ENCODE assay signal across 18 cellular contexts in the genomic region with DNA sequence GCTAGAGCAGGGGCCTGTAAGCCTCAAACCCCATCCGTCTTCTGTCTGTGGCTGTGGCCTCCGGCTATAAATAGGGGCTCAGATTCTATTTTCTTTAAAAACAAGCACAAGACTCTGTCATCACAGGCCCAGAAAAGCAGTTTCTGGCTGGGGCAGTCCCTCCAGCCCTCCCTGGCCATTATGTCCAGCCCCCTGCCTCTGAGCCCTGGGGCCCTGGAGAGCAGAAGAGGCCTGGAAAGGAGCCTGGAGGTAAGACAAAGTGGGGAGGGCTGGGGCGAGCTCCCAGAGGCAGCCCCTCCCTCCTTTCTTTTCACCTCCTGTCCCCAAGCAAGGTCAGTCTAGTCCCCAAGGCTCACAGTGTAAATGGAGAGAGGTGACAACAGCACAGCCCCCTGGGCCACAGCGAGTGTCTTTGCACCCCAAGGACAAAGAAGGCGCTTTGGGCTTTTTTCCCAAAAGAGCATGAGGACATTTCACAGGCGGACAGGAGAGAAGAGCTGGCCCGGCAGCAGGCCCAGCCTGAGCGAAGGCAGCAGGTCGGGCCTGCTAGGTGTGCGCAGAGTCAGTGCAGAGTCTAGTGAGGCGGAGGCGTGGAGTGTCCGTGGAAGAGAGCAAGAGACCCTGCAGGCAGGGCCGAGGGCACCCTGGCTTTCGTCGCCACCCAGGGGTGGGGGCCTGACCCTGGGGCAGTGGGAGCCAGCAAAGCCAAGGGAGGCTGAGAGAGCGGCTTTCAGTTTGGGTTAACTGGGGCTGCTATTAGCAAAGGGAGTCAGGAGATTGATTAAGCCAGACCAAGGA.
DNase-seq lines count a peak whose midpoint lies in the region; ATAC-seq and TF ChIP-seq lines count a peak whose summit lies in the region.
"Had no signal": no experiment of that assay in that cellular context is flagged by ENCODE, and none has a peak within 500 bp of the region (broad histone marks: within the 10 kb centered on the region; RNA-seq: fewer than 3 reads in every experiment).

No MANE protein-coding gene starts in this region.

- intact Hi-C loops in lower lobe of right lung (cut with DNase I) = no loop called here

- H3K27ac ChIP-seq in brain microvascular endothelial cell = no peak overlapping the region
- peak overlapping the region; percentile 46 for H3K27ac ChIP-seq in lower lobe of right lung
- H3K27ac ChIP-seq: colonic mucosa, epithelial cell of prostate, spleen, thyroid gland had no signal

- in situ Hi-C loops in brain microvascular endothelial cell (cut with HindIII; ENCODE audit: low pct_ligation_motif_present, low sequenced_read_pairs) = no loop called here

- H3K9ac ChIP-seq in skeletal muscle satellite cell (ENCODE audit: low read depth, low read length) = peak overlapping the region; percentile 35

- H3K9me3 ChIP-seq in lower lobe of right lung (no peaks in the 10 kb centered on the region), skeletal muscle satellite cell (replicated peaks; ENCODE audit: low read length) (no peaks in the 10 kb centered on the region)
- H3K9me3 ChIP-seq: colonic mucosa, spleen, thyroid gland had no signal

- ATAC-seq in lower lobe of right lung (no peak), HG03520 (IDR thresholded peaks at IDR 0.05; ENCODE audit: unreplicated experiment) (no peak), HG02623 (IDR thresholded peaks at IDR 0.05; ENCODE audit: unreplicated experiment) (no peak)

- H3K4me1 ChIP-seq in lower lobe of right lung (no peaks in the 10 kb centered on the region), skeletal muscle satellite cell (ENCODE audit: control insufficient read depth, insufficient read depth, low read length) (peaks cover 47% of the 10 kb centered on the region)
- H3K4me1 ChIP-seq: colonic mucosa, thyroid gland had no signal

- no peak overlapping the region for H3K4me3 ChIP-seq in brain microvascular endothelial cell (ENCODE audit: low read depth, low read length)
- H3K4me3 ChIP-seq in lower lobe of right lung = no peak overlapping the region
- no peak overlapping the region for H3K4me3 ChIP-seq in skeletal muscle satellite cell (ENCODE audit: low read length)
- H3K4me3 ChIP-seq: colonic mucosa, spleen, thyroid gland had no signal

- TF ChIP-seq CTCF in brain microvascular endothelial cell (IDR thresholded peaks at IDR 0.05; ENCODE audit: low read depth, low read length, missing control alignments) (no peak), lower lobe of right lung (IDR thresholded peaks at IDR 0.05) (no peak)

- H3K36me3 ChIP-seq in brain microvascular endothelial cell (replicated peaks) (no peaks in the 10 kb centered on the region), lower lobe of right lung (no peaks in the 10 kb centered on the region), skeletal muscle satellite cell (ENCODE audit: insufficient read depth, low read length) (no peaks in the 10 kb centered on the region)
- H3K36me3 ChIP-seq: colonic mucosa, spleen, thyroid gland had no signal

- DNase-seq in MV-4-11 (lab: John Stamatoyannopoulos, UW) (peak; percentile 26), brain microvascular endothelial cell (peak; percentile 16), lower lobe of right lung (no peak), C1 segment of cervical spinal cord (lab: John Stamatoyannopoulos, UW) (no peak), HPDE6-E6E7 (ENCODE audit: extremely low spot score) (no peak)
- DNase-seq: activated CD4-positive, alpha-beta T cell treated with anti-CD3 and anti-CD28 coated beads, Interleukin-2, amount 50 U/mL, for 48 hours; activated T-cell treated with anti-CD3 and anti-CD28 coated beads, Interleukin-2, amount 50 U/mL, for 24 hours; colonic mucosa; HCEC 1CT; NCI-H2029 treated with DMSO at 0.1 percent for 48 hours; NCI-H524 treated with DMSO at 0.1 percent for 48 hours; occipital lobe; thyroid gland had no signal

- H3K4me2 ChIP-seq in skeletal muscle satellite cell (ENCODE audit: low read length) = no peak overlapping the region

- no peaks in the 10 kb centered on the region for H3K27me3 ChIP-seq in brain microvascular endothelial cell (replicated peaks)
- H3K27me3 ChIP-seq in lower lobe of right lung (ENCODE audit: low read depth) = no peaks in the 10 kb centered on the region
- no peaks in the 10 kb centered on the region for H3K27me3 ChIP-seq in skeletal muscle satellite cell (ENCODE audit: control insufficient read depth, insufficient read depth, low read length)
- H3K27me3 ChIP-seq: colonic mucosa, thyroid gland had no signal

Comparison
In these comparisons a context has a peak if more than half of its experiments do, and no peak if none do; other contexts are left out.
1. DNase-seq: peak in MV-4-11 (single experiment) and brain microvascular endothelial cell (single experiment); none in lower lobe of right lung (single experiment), C1 segment of cervical spinal cord (0 of 14) and HPDE6-E6E7 (single experiment).